Comparison of ENCODE assay signal across 9 cellular contexts in the genomic region with DNA sequence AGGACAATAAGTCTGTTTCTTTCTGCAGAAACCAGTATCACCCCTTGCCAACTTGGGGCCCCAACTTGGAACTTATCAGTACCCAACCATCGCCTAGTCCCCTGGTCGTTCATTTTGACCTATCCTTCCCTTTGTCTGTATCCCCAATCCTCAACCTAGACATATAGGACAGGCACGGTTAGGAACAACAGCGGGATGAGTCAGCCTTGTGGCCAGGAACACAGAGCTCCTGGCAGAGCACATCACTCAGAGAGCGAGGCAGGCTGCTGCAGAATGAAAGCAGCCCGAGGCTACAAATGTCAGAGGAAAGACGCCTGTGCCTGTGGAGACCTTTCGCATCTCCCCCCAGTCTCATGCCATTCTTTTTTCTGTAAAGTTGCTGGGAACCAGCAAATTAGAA. TPM values are rescaled to one million over a fixed set of nuclear protein-coding genes. Genes with fewer than 3 reads are reported as not detected.
DNase-seq lines count a peak whose midpoint lies in the region; ATAC-seq, FAIRE-seq and TF ChIP-seq lines count a peak whose summit lies in the region.
"Had no signal": no experiment of that assay in that cellular context is flagged by ENCODE, and none has a peak within 500 bp of the region (broad histone marks: within the 10 kb centered on the region; RNA-seq: fewer than 3 reads in every experiment).

No MANE protein-coding gene starts in this region.

- TF ChIP-seq CTCF in heart right ventricle (IDR thresholded peaks at IDR 0.05) (no peak), gastrocnemius medialis (IDR thresholded peaks at IDR 0.05 in 4 of 5, conservative IDR thresholded peaks at IDR 0.05 in 1 of 5) (no peak)

- no peaks in the 10 kb centered on the region for H3K9me3 ChIP-seq in heart right ventricle
- H3K9me3 ChIP-seq in gastrocnemius medialis: no peaks in the 10 kb centered on the region

- no peak for FAIRE-seq in H54 (lab: Jason Lieb, UNC)

- ATAC-seq in heart right ventricle (peak; percentile 40 to 92 (median 79)), gastrocnemius medialis (peak; percentile 95 to 97), HG03565 (IDR thresholded peaks at IDR 0.05; ENCODE audit: unreplicated experiment) (no peak)

- peak overlapping the region; percentile 34 to 80 (median 74) for H3K27ac ChIP-seq in heart right ventricle
- H3K27ac ChIP-seq in gastrocnemius medialis: peak overlapping the region in 1 of 4 donors; percentile 27

- 48 to 52% methylated on average over 8 of the region's 8 CpGs for WGBS in heart right ventricle, 2 donors

- H3K4me3 ChIP-seq in heart right ventricle: no peak overlapping the region
- H3K4me3 ChIP-seq in gastrocnemius medialis: no peak overlapping the region
- H3K4me3 ChIP-seq: lung had no signal

- intact Hi-C loops in heart right ventricle (cut with DNase I) (no loop called here), gastrocnemius medialis (cut with DNase I; ENCODE audit: low total_unique reads) (no loop called here)

- DNase-seq in H54 (ENCODE audit: insufficient read length, low spot score): peak; percentile 79
- DNase-seq in amygdala (lab: John Stamatoyannopoulos, UW): peak in 35 of 56 donors; percentile 21 to 77 (median 49)
- DNase-seq in heart right ventricle: no peak
- DNase-seq in gastrocnemius medialis: peak; percentile 47 to 54
- no peak for DNase-seq in stimulated activated CD4-positive, alpha-beta T cell treated with anti-CD3 and anti-CD28 coated beads, Interleukin-1b, Interleukin-23, amount 100 ng/mL, for 48 hours
- no peak for DNase-seq in NCI-H2196 (lab: John Stamatoyannopoulos, UW; ENCODE audit: unreplicated experiment)
- DNase-seq in NCI-H2107 (lab: John Stamatoyannopoulos, UW): no peak

- in situ Hi-C loops in gastrocnemius medialis (cut with MboI; ENCODE audit: low sequenced_read_pairs in 4 of 4): no loop called here

- H3K27me3 ChIP-seq in heart right ventricle (no peaks in the 10 kb centered on the region), gastrocnemius medialis (peaks cover 0 to 3% (median 0%) of the 10 kb centered on the region in 3 donors)

- H3K36me3 ChIP-seq in heart right ventricle (peaks cover 0 to 48% (median 3%) of the 10 kb centered on the region in 9 donors), gastrocnemius medialis (no peaks in the 10 kb centered on the region)

- H3K4me1 ChIP-seq in heart right ventricle: peaks cover under 1 to 49% (median 38%) of the 10 kb centered on the region in 9 donors
- peaks cover 0 to 9% of the 10 kb centered on the region in 2 donors for H3K4me1 ChIP-seq in gastrocnemius medialis

- TF ChIP-seq POLR2A in H54 (IDR thresholded peaks at IDR 0.05; ENCODE audit: low read depth, low read length): no peak
- TF ChIP-seq POLR2A in gastrocnemius medialis (IDR thresholded peaks at IDR 0.05): no peak

RNA-seq across cellular contexts. Expression of a gene that starts 14.6 kb away (rescaled TPM):
- total RNA-seq in heart right ventricle (1,000 to 10,000 TPM in 1 of 10 donors, 100 to 1,000 TPM in 9; 314 to 1,034 (median 652) TPM), gastrocnemius medialis (10 to 100 TPM in 1 of 4 donors, 1 to 10 TPM in 3; 4.1 to 31.7 (median 7.2) TPM)
- 100 to 1,000 TPM; 113 to 254 TPM for polyA plus RNA-seq in heart right ventricle

Comparison
In these comparisons a context has a peak if more than half of its experiments do, and no peak if none do; other contexts are left out.
1. DNase-seq: peak in H54 (single experiment), amygdala (35 of 56) and gastrocnemius medialis (2 of 2); none in heart right ventricle (0 of 2), stimulated activated CD4-positive, alpha-beta T cell treated with anti-CD3 and anti-CD28 coated beads, Interleukin-1b, Interleukin-23, amount 100 ng/mL, for 48 hours (single experiment), NCI-H2196 (single experiment) and NCI-H2107 (single experiment).
2. RNA of a gene that starts 14.6 kb away (total RNA-seq): 314 to 1,034 TPM in heart right ventricle; 4.1 to 31.7 TPM in gastrocnemius medialis; every median in the first group is over 4 times any median in the second.